In the genomic region with DNA sequence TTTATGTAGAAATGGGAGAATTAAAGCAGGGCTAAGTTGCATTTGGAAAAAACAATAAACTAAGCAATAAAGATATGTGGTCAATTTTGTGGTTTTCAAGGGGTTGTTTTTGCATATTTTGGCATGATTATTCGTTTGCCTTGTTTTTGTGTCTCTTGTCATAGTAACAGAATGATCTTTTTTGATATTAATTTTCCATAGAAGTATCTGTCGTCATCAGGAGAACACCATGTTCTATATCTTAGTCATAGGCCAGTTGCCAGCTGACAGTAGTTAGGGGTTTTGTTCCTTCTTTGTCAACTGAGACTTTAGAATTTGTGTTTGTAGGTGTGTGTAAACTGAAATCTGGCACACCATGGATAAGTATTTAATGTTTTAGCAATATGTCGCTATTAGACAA, we compare ENCODE assay signal across 24 cellular contexts.
A peak's percentile ranks its signal among the peaks of the same experiment; 100 is the strongest.
DNase-seq lines count a peak whose midpoint lies in the region; FAIRE-seq and TF ChIP-seq lines count a peak whose summit lies in the region.
"Had no signal": no experiment of that assay in that cellular context is flagged by ENCODE, and none has a peak within 500 bp of the region (broad histone marks: within the 10 kb centered on the region; RNA-seq: fewer than 3 reads in every experiment).

No MANE protein-coding gene starts in this region.

- no peaks in the 10 kb centered on the region for H3K9me3 Mint-ChIP-seq in MCF 10A (ENCODE audit: unreplicated experiment)
- H3K9me3 Mint-ChIP-seq: CD8-positive, alpha-beta T cell had no signal

- intact Hi-C loops in MCF 10A (cut with micrococcal nuclease) (no loop called here), mammary epithelial cell (cut with micrococcal nuclease) (no loop called here)

- H2BK15ac ChIP-seq in mesendoderm (replicated peaks; ENCODE audit: low read depth): no peak overlapping the region

- no peak overlapping the region for H3K18ac ChIP-seq in mesendoderm (ENCODE audit: low read length)

- H3K4ac ChIP-seq in mesendoderm (ENCODE audit: low read depth, low read length): no peak overlapping the region

- WGBS in mammary epithelial cell (ENCODE audit: low coverage, missing lambda C conversion rate): 43% methylated on average over 3 of the region's 3 CpGs
- WGBS in mesendoderm (ENCODE audit: extremely low coverage, insufficient coverage, low lambda C conversion rate): no CpG with 5 or more reads among the region's 3 CpGs

- H3K4me2 ChIP-seq in mammary epithelial cell (ENCODE audit: insufficient read depth, low read depth, low read length) (no peak overlapping the region), mesendoderm (ENCODE audit: low read length) (no peak overlapping the region)
- H3K4me2 ChIP-seq: BLaER1 had no signal

- H4K20me1 ChIP-seq in mammary epithelial cell (ENCODE audit: insufficient read depth, low read length): no peaks in the 10 kb centered on the region
- H4K20me1 ChIP-seq: BLaER1 had no signal

- H2AFZ ChIP-seq in mammary epithelial cell (ENCODE audit: low read depth, low read length): no peak overlapping the region

- H3K27me3 Mint-ChIP-seq in MCF 10A (ENCODE audit: insufficient read depth, unreplicated experiment): no peaks in the 10 kb centered on the region
- H3K27me3 Mint-ChIP-seq: B cell; CD4-positive, CD25-positive, alpha-beta regulatory T cell had no signal

- CTCF ChIA-PET in MCF 10A (lab: Yijun Ruan, JAX): no interaction called here
- CTCF ChIA-PET in mammary epithelial cell (lab: Charles Lee; ENCODE audit: low non-redundant PET): no interaction called here

- no peak for FAIRE-seq in HTR-8/SVneo (lab: Jason Lieb, UNC)
- FAIRE-seq: A204.1, G401.6, GM12892, H54 had no signal

- no peak overlapping the region for H3K9ac ChIP-seq in mammary epithelial cell (ENCODE audit: insufficient read depth, low read length)
- H3K9ac ChIP-seq in mesendoderm (ENCODE audit: low read length): no peak overlapping the region
- H3K9ac ChIP-seq: BLaER1 had no signal

- H3K36me3 ChIP-seq in mammary epithelial cell (ENCODE audit: insufficient read depth, low read length) (no peaks in the 10 kb centered on the region), mesendoderm (ENCODE audit: control insufficient read depth, insufficient read depth, low read length) (no peaks in the 10 kb centered on the region)
- H3K36me3 ChIP-seq: BLaER1, HAP-1 had no signal

- TF ChIP-seq CTCF in MCF 10A (IDR thresholded peaks at IDR 0.05; ENCODE audit: unreplicated experiment) (no peak), mammary epithelial cell (conservative IDR thresholded peaks at IDR 0.05 in 1 of 2, IDR thresholded peaks at IDR 0.05 in 1 of 2; ENCODE audit: extremely low read depth in 1 of 2, insufficient read depth in 1 of 2, low read depth in 1 of 2, low read length in 2 of 2) (no peak)

- H3K27ac ChIP-seq in mammary epithelial cell (ENCODE audit: insufficient read depth, low read depth, low read length) (no peak overlapping the region), mesendoderm (ENCODE audit: low read depth, low read length) (no peak overlapping the region)
- H3K27ac ChIP-seq: 22Rv1, BLaER1, C4-2B had no signal

- in situ Hi-C loops in mammary epithelial cell (cut with MboI; ENCODE audit: low sequenced_read_pairs in 2 of 2): no loop called here

- no peak overlapping the region for H2BK120ac ChIP-seq in mesendoderm (ENCODE audit: low read depth, low read length)

- H3K79me2 ChIP-seq in mammary epithelial cell (ENCODE audit: insufficient read depth, low read length) (no peaks in the 10 kb centered on the region), mesendoderm (ENCODE audit: control insufficient read depth, insufficient read depth, low read length) (no peaks in the 10 kb centered on the region)

- H3K4me3 Mint-ChIP-seq in MCF 10A (ENCODE audit: unreplicated experiment): no peak overlapping the region
- H3K4me3 Mint-ChIP-seq: B cell; CD4-positive, CD25-positive, alpha-beta regulatory T cell; CD8-positive, alpha-beta T cell; HFFc6 had no signal

- POLR2A ChIA-PET in MCF 10A (lab: Yijun Ruan, JAX): no interaction called here

- H3K23ac ChIP-seq in mesendoderm (ENCODE audit: low read length): no peak overlapping the region

- peaks cover 7% of the 10 kb centered on the region for H3K9me3 ChIP-seq in mammary epithelial cell (replicated peaks; ENCODE audit: insufficient read depth, low read length)
- H3K9me3 ChIP-seq: BLaER1, Caco-2, HAP-1 had no signal

- DNase-seq in MCF 10A (ENCODE audit: unreplicated experiment) (peak; percentile 45), mammary epithelial cell (no peak), amniotic epithelial cell (ENCODE audit: low read depth) (peak; percentile 6), fibroblast of gingiva (ENCODE audit: low read depth) (peak; percentile 56), iris pigment epithelial cell (ENCODE audit: low read depth) (peak; percentile 3), HTR-8/SVneo (ENCODE audit: insufficient read length, low spot score) (no peak), mesendoderm (no peak)
- no peak for DNase-seq in activated naive CD4-positive, alpha-beta T cell treated with anti-CD3 and anti-CD28 coated beads, Interleukin-2, amount 50 U/mL, for 16 hours
- DNase-seq: Caco-2; CD4-positive, CD25-positive, alpha-beta regulatory T cell; CD8-positive, alpha-beta T cell; DMS153; DND-41; GOT3; HFFc6 had no signal

- dilution Hi-C loops in mammary epithelial cell (cut with HindIII; ENCODE audit: low sequenced_read_pairs): no loop called here

- H2AK5ac ChIP-seq in mesendoderm (ENCODE audit: low read length): no peak overlapping the region

- no peaks in the 10 kb centered on the region for H3K36me3 Mint-ChIP-seq in MCF 10A (ENCODE audit: insufficient read depth, unreplicated experiment)
- H3K36me3 Mint-ChIP-seq: CD4-positive, CD25-positive, alpha-beta regulatory T cell; CD8-positive, alpha-beta T cell had no signal

- no peaks in the 10 kb centered on the region for H3K79me1 ChIP-seq in mesendoderm (ENCODE audit: low read length)

- H3K27me3 ChIP-seq in mammary epithelial cell (ENCODE audit: insufficient read depth, low read length) (no peaks in the 10 kb centered on the region), mesendoderm (ENCODE audit: insufficient read depth, low read length, poor library complexity) (no peaks in the 10 kb centered on the region)
- H3K27me3 ChIP-seq: BLaER1 had no signal

- peaks cover 24% of the 10 kb centered on the region for H3K4me1 Mint-ChIP-seq in MCF 10A (ENCODE audit: insufficient read depth, unreplicated experiment)
- H3K4me1 Mint-ChIP-seq: B cell; CD4-positive, CD25-positive, alpha-beta regulatory T cell had no signal

- no peak overlapping the region for H4K5ac ChIP-seq in mesendoderm (ENCODE audit: low read length)

- BruUV-seq in MCF 10A (replicated peaks; lab: Mats Ljungman, UMichigan): no TSS peak
- no TSS peak for BruUV-seq in mammary epithelial cell (replicated peaks; lab: Mats Ljungman, UMichigan)

- H4K8ac ChIP-seq in mesendoderm (ENCODE audit: low read depth, low read length): no peak overlapping the region

- H2BK5ac ChIP-seq in mesendoderm (ENCODE audit: low read length): no peak overlapping the region

- H3K4me3 ChIP-seq in mammary epithelial cell (replicated peaks in 1 of 3; ENCODE audit: insufficient read depth in 1 of 3, low read depth in 2 of 3, low read length in 3 of 3) (no peak overlapping the region), mesendoderm (ENCODE audit: low read length) (no peak overlapping the region)
- H3K4me3 ChIP-seq: BLaER1, HAP-1 had no signal

- H3K56ac ChIP-seq in mesendoderm (ENCODE audit: low read length): no peak overlapping the region

- peak overlapping the region; percentile 29 for H3K27ac Mint-ChIP-seq in MCF 10A (ENCODE audit: low read depth, unreplicated experiment)
- H3K27ac Mint-ChIP-seq: B cell; CD4-positive, CD25-positive, alpha-beta regulatory T cell; CD8-positive, alpha-beta T cell; HFFc6 had no signal

- H3K4me1 ChIP-seq in mammary epithelial cell (ENCODE audit: insufficient read depth, low read length): no peaks in the 10 kb centered on the region
- no peaks in the 10 kb centered on the region for H3K4me1 ChIP-seq in mesendoderm (ENCODE audit: control insufficient read depth, low read depth, low read length)
- H3K4me1 ChIP-seq: BLaER1, Caco-2 had no signal

Comparison
In these comparisons a context has a peak if more than half of its experiments do, and no peak if none do; other contexts are left out.
1. DNase-seq: peak in MCF 10A (single experiment), amniotic epithelial cell (single experiment), fibroblast of gingiva (single experiment) and iris pigment epithelial cell (single experiment); none in mammary epithelial cell (single experiment), activated naive CD4-positive, alpha-beta T cell treated with anti-CD3 and anti-CD28 coated beads, Interleukin-2, amount 50 U/mL, for 16 hours (single experiment), HTR-8/SVneo (single experiment) and mesendoderm (single experiment).